ENCODE assay signal across 9 cellular contexts in the genomic region with DNA sequence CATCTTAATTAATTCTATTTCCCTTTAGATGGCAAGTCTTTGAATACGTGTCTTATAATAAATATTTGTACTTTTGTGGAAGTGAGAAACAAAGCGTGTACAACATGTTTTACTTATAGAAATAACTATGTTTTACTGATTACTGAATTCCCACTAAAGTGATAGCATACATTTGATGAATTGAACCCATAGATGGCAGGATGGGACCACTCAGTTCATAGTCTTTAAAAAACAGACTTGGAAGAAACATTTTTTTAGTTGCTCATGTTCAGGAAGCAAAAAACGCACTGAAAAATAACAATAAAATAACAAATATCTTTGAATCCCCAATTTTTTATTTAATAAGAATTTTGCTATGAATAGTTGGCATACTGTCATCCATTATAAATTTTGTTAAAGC.
DNase-seq lines count a peak whose midpoint lies in the region; ATAC-seq and TF ChIP-seq lines count a peak whose summit lies in the region.
"Had no signal": no experiment of that assay in that cellular context is flagged by ENCODE, and none has a peak within 500 bp of the region (broad histone marks: within the 10 kb centered on the region; RNA-seq: fewer than 3 reads in every experiment).

No MANE protein-coding gene starts in this region.

- no peaks in the 10 kb centered on the region for H3K4me1 Mint-ChIP-seq in activated CD8-positive, alpha-beta memory T cell treated with anti-CD3 and anti-CD28 coated beads, Interleukin-2, amount 10 ng/mL, durations not matched to agents 7 days and 5 days

- no peak overlapping the region for H3K27ac Mint-ChIP-seq in activated CD8-positive, alpha-beta memory T cell treated with anti-CD3 and anti-CD28 coated beads, Interleukin-2, amount 10 ng/mL, durations not matched to agents 7 days and 5 days

- DNase-seq in NCI-H82 (lab: John Stamatoyannopoulos, UW) = peak; percentile 46
- DNase-seq in NCI-H82 treated with DMSO at 0.1 percent for 48 hours (lab: John Stamatoyannopoulos, UW; ENCODE audit: unreplicated experiment) = no peak
- DNase-seq in NCI-H748 treated with DMSO at 0.1 percent for 48 hours (lab: John Stamatoyannopoulos, UW) = peak; percentile 55
- peak; percentile 69 for DNase-seq in fibroblast of the aortic adventitia (ENCODE audit: low read depth)
- peak; percentile 3 for DNase-seq in smooth muscle cell of the brain vasculature (ENCODE audit: low read depth, low spot score)
- no peak for DNase-seq in stimulated activated CD4-positive, alpha-beta T cell treated with anti-CD3 and anti-CD28 coated beads, Interleukin-2, amount 100 ng/mL, for 48 hours
- no peak for DNase-seq in HuH-7 (ENCODE audit: low spot score)
- DNase-seq in activated CD8-positive, alpha-beta memory T cell treated with anti-CD3 and anti-CD28 coated beads, Interleukin-2, amount 10 ng/mL, durations not matched to agents 7 days and 5 days = no peak

- no peaks in the 10 kb centered on the region for H3K36me3 Mint-ChIP-seq in activated CD8-positive, alpha-beta memory T cell treated with anti-CD3 and anti-CD28 coated beads, Interleukin-2, amount 10 ng/mL, durations not matched to agents 7 days and 5 days

- H3K9me3 Mint-ChIP-seq in activated CD8-positive, alpha-beta memory T cell treated with anti-CD3 and anti-CD28 coated beads, Interleukin-2, amount 10 ng/mL, durations not matched to agents 7 days and 5 days (ENCODE audit: low read depth) = no peaks in the 10 kb centered on the region

- no peak overlapping the region for H3K4me3 Mint-ChIP-seq in activated CD8-positive, alpha-beta memory T cell treated with anti-CD3 and anti-CD28 coated beads, Interleukin-2, amount 10 ng/mL, durations not matched to agents 7 days and 5 days

- ATAC-seq in activated CD8-positive, alpha-beta memory T cell treated with anti-CD3 and anti-CD28 coated beads, Interleukin-2, amount 10 ng/mL, durations not matched to agents 7 days and 5 days = no peak

- CTCF ChIA-PET in activated CD8-positive, alpha-beta memory T cell treated with anti-CD3 and anti-CD28 coated beads, Interleukin-2, amount 10 ng/mL, durations not matched to agents 7 days and 5 days (lab: Charles Lee) = no interaction called here

- H3K4me3 ChIP-seq in fibroblast of the aortic adventitia (ENCODE audit: low read depth, low read length) = no peak overlapping the region
- H3K4me3 ChIP-seq: suprapubic skin had no signal

- no peaks in the 10 kb centered on the region for H3K27me3 Mint-ChIP-seq in activated CD8-positive, alpha-beta memory T cell treated with anti-CD3 and anti-CD28 coated beads, Interleukin-2, amount 10 ng/mL, durations not matched to agents 7 days and 5 days

- TF ChIP-seq CTCF in fibroblast of the aortic adventitia (IDR thresholded peaks at IDR 0.05; ENCODE audit: insufficient read depth, low read length) = peak; percentile 43

Comparison
In these comparisons a context has a peak if more than half of its experiments do, and no peak if none do; other contexts are left out.
1. DNase-seq: peak in NCI-H82 (single experiment), NCI-H748 treated with DMSO at 0.1 percent for 48 hours (single experiment), fibroblast of the aortic adventitia (single experiment) and smooth muscle cell of the brain vasculature (single experiment); none in NCI-H82 treated with DMSO at 0.1 percent for 48 hours (single experiment), stimulated activated CD4-positive, alpha-beta T cell treated with anti-CD3 and anti-CD28 coated beads, Interleukin-2, amount 100 ng/mL, for 48 hours (0 of 2), HuH-7 (single experiment) and activated CD8-positive, alpha-beta memory T cell treated with anti-CD3 and anti-CD28 coated beads, Interleukin-2, amount 10 ng/mL, durations not matched to agents 7 days and 5 days (single experiment).